ENCODE assay signal across 8 cellular contexts in the genomic region with DNA sequence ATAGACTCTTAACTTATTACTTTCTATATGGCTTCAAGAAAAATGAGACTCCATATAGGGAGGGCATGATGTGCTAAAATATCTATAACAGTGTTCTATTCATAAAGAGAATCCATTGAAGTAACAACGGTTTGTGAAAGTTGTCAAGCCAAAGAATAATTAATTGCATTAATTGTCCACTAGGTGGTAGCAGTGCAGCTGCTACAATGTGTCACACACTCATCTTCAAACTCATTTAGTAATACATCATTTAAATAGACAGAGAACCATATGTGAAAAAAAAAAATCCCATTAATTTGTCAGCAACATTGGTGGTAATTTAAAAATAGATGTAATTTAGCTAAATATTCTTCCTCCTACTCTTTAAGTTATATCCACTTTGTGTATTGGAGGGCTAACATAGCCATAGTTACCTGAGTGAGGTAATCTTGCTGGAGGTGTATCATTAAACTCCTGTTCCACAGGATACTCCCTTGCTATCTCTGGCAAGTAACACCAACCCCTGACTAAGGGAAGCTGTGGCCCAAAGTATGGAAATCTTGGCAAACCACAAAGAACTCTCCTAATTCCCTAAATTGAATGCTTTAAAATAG.
DNase-seq lines count a peak whose midpoint lies in the region; ATAC-seq lines count a peak whose summit lies in the region.

No MANE protein-coding gene starts in this region.

- DNase-seq in D341Med (ENCODE audit: low spot score) (peak; percentile 51), NCI-H2196 (lab: John Stamatoyannopoulos, UW; ENCODE audit: unreplicated experiment) (peak; percentile 66), T47D (ENCODE audit: low read depth in 1 of 2, low spot score in 1 of 2) (peak; percentile 47 to 69), left kidney (ENCODE audit: low read depth, low spot score) (peak; percentile 63), amniotic stem cell (lab: John Stamatoyannopoulos, UW) (no peak)
- DNase-seq in stimulated activated CD4-positive, alpha-beta T cell treated with anti-CD3 and anti-CD28 coated beads, Interleukin-2, amount 100 ng/mL, for 48 hours: no peak

- in situ Hi-C loops in T47D (cut with HindIII; ENCODE audit: low pct_unique_long_range_greater_than_20kb, low sequenced_read_pairs): no loop called here

- peak; percentile 83 for ATAC-seq in GM18909 (IDR thresholded peaks at IDR 0.05; ENCODE audit: poor library complexity, unreplicated experiment)
- peak; percentile 75 for ATAC-seq in HG03064 (IDR thresholded peaks at IDR 0.05; ENCODE audit: low read depth, unreplicated experiment)

Comparison
In these comparisons a context has a peak if more than half of its experiments do, and no peak if none do; other contexts are left out.
1. DNase-seq: peak in D341Med (single experiment), NCI-H2196 (single experiment), T47D (2 of 2) and left kidney (single experiment); none in stimulated activated CD4-positive, alpha-beta T cell treated with anti-CD3 and anti-CD28 coated beads, Interleukin-2, amount 100 ng/mL, for 48 hours (0 of 2) and amniotic stem cell (single experiment).